In the genomic region with DNA sequence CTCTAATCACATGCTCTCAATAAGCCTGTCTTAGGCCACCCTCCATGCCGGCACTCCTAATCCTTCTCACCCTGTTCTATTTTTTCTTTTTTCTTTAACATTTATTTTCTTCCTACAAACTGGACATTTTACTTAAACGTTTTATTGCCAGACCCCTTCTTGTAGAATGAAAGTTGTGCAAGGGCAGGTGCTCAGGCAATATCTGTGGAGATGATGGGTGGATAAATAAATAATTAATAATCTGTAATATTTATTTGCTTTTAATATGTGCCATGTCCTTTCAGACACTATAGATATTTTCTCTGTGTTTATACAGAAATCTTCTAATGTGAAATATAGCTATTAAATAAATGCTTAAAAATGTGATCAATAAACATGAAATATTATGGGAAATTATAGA, we compare ENCODE assay signal across 20 cellular contexts.
DNase-seq lines count a peak whose midpoint lies in the region; ATAC-seq, FAIRE-seq and TF ChIP-seq lines count a peak whose summit lies in the region.
"Had no signal": no experiment of that assay in that cellular context is flagged by ENCODE, and none has a peak within 500 bp of the region (broad histone marks: within the 10 kb centered on the region; RNA-seq: fewer than 3 reads in every experiment).

No MANE protein-coding gene starts in this region.

- H3K27ac ChIP-seq in 22Rv1 (peak overlapping the region; percentile 68), K562 (ENCODE audit: extremely low read depth, low read depth, low read length) (no peak overlapping the region)
- H3K27ac ChIP-seq: A549; BLaER1 treated with 17β-estradiol and CSF1 and Interleukin-3, amounts not matched to agents 10 nM and 100 nM; C4-2B had no signal

- no peak for TF ChIP-seq EP300 in K562 (IDR thresholded peaks at IDR 0.05; ENCODE audit: low read length)

- no peaks in the 10 kb centered on the region for H3K9me1 ChIP-seq in K562 (ENCODE audit: control insufficient read depth, insufficient read depth, low read length)

- H3K27me3 ChIP-seq in K562 (ENCODE audit: control insufficient read depth in 2 of 2, insufficient read depth in 2 of 2, low read length in 2 of 2) = no peaks in the 10 kb centered on the region
- H3K27me3 ChIP-seq: BLaER1 treated with 17β-estradiol and CSF1 and Interleukin-3, amounts not matched to agents 10 nM and 100 nM had no signal

- no TSS peak for BruUV-seq in K562 (replicated peaks; lab: Mats Ljungman, UMichigan)

- no peak overlapping the region for H3K4me3 ChIP-seq in K562
- H3K4me3 ChIP-seq: A549; BLaER1 treated with 17β-estradiol and CSF1 and Interleukin-3, amounts not matched to agents 10 nM and 100 nM; GM12878 had no signal

- no peak for DNase-seq in K562 (ENCODE audit: extremely low read depth in 1 of 4, low spot score in 3 of 4)
- DNase-seq in stimulated activated CD4-positive, alpha-beta T cell treated with anti-CD3 and anti-CD28 coated beads, Interleukin-4, amount 100 ng/mL, for 4 hours = no peak
- DNase-seq in mesenteric fat pad (ENCODE audit: low spot score) = no peak
- DNase-seq: AML-193; Caco-2; Calu3; CD4-positive, alpha-beta T cell; CD8-positive, alpha-beta T cell; DMS79 treated with DMSO at 0.1 percent for 48 hours; GDM1 had no signal

- POLR2A ChIA-PET in K562 (lab: Yijun Ruan, JAX) = interaction anchor here (0.6 kb wide), 1 partner anchor 526 kb away, joined by 3 read pairs; no protein-coding TSS in a partner anchor

- TF ChIP-seq CTCF in 22Rv1 (IDR thresholded peaks at IDR 0.05) = no peak
- no peak for TF ChIP-seq CTCF in K562 (IDR thresholded peaks at IDR 0.05 in 2 of 3, conservative IDR thresholded peaks at IDR 0.05 in 1 of 3; ENCODE audit: insufficient read depth in 2 of 3, low read depth in 1 of 3, low read length in 3 of 3)

- peaks cover 4% of the 10 kb centered on the region for H3K9me3 ChIP-seq in K562 (replicated peaks; ENCODE audit: control insufficient read depth, insufficient read depth, low read depth, low read length)
- H3K9me3 ChIP-seq: A549; BLaER1 treated with 17β-estradiol and CSF1 and Interleukin-3, amounts not matched to agents 10 nM and 100 nM; Caco-2 had no signal

- no peaks in the 10 kb centered on the region for H3K79me2 ChIP-seq in K562 (ENCODE audit: control insufficient read depth, insufficient read depth, low read length)

- no peak overlapping the region for H3K9ac ChIP-seq in K562 (ENCODE audit: insufficient read depth in 1 of 2, low read depth in 2 of 2, low read length in 2 of 2)
- H3K9ac ChIP-seq: BLaER1 treated with 17β-estradiol and CSF1 and Interleukin-3, amounts not matched to agents 10 nM and 100 nM had no signal

- H4K20me1 ChIP-seq in K562 (replicated peaks; ENCODE audit: control insufficient read depth, insufficient read depth, low read length) = no peaks in the 10 kb centered on the region
- H4K20me1 ChIP-seq: BLaER1 treated with 17β-estradiol and CSF1 and Interleukin-3, amounts not matched to agents 10 nM and 100 nM had no signal

- CTCF ChIA-PET in K562 (lab: Yijun Ruan, JAX; ENCODE audit: low intra/inter-chr PET ratio) = no interaction called here

- 1% methylated on average over 2 of the region's 2 CpGs for WGBS in K562 (ENCODE audit: insufficient coverage, low coverage, missing lambda C conversion rate)

- intact Hi-C loops in K562 (cut with micrococcal nuclease) = no loop called here

- ATAC-seq in K562 (no peak), HG02852 (IDR thresholded peaks at IDR 0.05; ENCODE audit: unreplicated experiment) (no peak)
- ATAC-seq: A549; CD8-positive, alpha-beta T cell; GM12878 had no signal

- no peaks in the 10 kb centered on the region for H3K4me1 ChIP-seq in K562 (replicated peaks in 1 of 2; ENCODE audit: control insufficient read depth in 2 of 2, insufficient read depth in 2 of 2, low read length in 2 of 2)
- H3K4me1 ChIP-seq: A549 had no signal

- no peaks in the 10 kb centered on the region for H3K36me3 ChIP-seq in K562 (ENCODE audit: control insufficient read depth, insufficient read depth, low read length)
- H3K36me3 ChIP-seq: BLaER1 treated with 17β-estradiol and CSF1 and Interleukin-3, amounts not matched to agents 10 nM and 100 nM had no signal

- no peak for TF ChIP-seq RAD21 in K562 (CRISPR knock-in tag; conservative IDR thresholded peaks at IDR 0.05 in 1 of 2, IDR thresholded peaks at IDR 0.05 in 1 of 2)

- FAIRE-seq in G401.6 (lab: Jason Lieb, UNC) = peak; percentile 31
- no peak for FAIRE-seq in K562 (lab: Jason Lieb, UNC)
- FAIRE-seq: A549, D721Med, GM12878, GM12892, GM18507 had no signal

- H2AFZ ChIP-seq in K562 (ENCODE audit: low read depth, low read length) = no peak overlapping the region

- in situ Hi-C loops in K562 (cut with MboI) = no loop called here

- no peak for TF ChIP-seq POLR2A in K562 (conservative IDR thresholded peaks at IDR 0.05)

- H3K4me2 ChIP-seq in K562 (ENCODE audit: insufficient read depth, low read length) = no peak overlapping the region
- H3K4me2 ChIP-seq: A549; BLaER1 treated with 17β-estradiol and CSF1 and Interleukin-3, amounts not matched to agents 10 nM and 100 nM had no signal

TF ChIP-seq in K562, 482 proteins besides CTCF, POLR2A, EP300 and RAD21:
- TF ChIP-seq SMARCC2 (IDR thresholded peaks at IDR 0.05; ENCODE audit: low read depth) = no peak
- TF ChIP-seq ZNF3 (CRISPR knock-in tag; IDR thresholded peaks at IDR 0.05) = no peak
- TF ChIP-seq, protein P1, sequence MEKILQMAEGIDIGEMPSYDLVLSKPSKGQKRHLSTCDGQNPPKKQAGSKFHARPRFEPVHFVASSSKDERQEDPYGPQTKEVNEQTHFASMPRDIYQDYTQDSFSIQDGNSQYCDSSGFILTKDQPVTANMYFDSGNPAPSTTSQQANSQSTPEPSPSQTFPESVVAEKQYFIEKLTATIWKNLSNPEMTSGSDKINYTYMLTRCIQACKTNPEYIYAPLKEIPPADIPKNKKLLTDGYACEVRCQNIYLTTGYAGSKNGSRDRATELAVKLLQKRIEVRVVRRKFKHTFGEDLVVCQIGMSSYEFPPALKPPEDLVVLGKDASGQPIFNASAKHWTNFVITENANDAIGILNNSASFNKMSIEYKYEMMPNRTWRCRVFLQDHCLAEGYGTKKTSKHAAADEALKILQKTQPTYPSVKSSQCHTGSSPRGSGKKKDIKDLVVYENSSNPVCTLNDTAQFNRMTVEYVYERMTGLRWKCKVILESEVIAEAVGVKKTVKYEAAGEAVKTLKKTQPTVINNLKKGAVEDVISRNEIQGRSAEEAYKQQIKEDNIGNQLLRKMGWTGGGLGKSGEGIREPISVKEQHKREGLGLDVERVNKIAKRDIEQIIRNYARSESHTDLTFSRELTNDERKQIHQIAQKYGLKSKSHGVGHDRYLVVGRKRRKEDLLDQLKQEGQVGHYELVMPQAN (IDR thresholded peaks at IDR 0.05; ENCODE audit: borderline replicate concordance) = no peak
- TF ChIP-seq TFAM (CRISPR knock-in tag; conservative IDR thresholded peaks at IDR 0.05) = peak; percentile 92; the same call in 1 of the 2 replicates
